Comparison of ENCODE assay signal across 19 cellular contexts in the genomic region with DNA sequence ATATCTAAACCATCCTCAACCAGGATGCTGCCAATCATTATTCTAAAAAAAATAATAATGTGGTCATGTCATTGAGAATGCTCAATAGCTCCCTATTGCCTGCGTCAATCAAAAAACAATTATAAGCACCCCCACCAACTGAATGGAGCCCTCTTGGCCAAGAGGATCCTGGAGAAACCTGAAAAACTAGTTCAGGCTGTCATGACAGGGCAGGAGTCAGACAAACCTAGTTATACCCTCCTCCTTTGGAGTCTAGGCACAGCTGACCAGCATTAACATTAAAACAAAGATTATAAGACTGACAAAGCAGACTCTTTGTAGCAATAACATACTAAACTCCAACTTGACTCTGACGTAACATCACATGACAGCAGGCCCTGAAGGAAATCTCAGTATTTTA.
"Had no signal": no experiment of that assay in that cellular context is flagged by ENCODE, and none has a peak within 500 bp of the region (broad histone marks: within the 10 kb centered on the region; RNA-seq: fewer than 3 reads in every experiment).

No MANE protein-coding gene starts in this region.

- H3K9me3 Mint-ChIP-seq: activated naive CD4-positive, alpha-beta T cell treated with anti-CD3 and anti-CD28 coated beads, Interleukin-2, amount 50 U/mL, for 24 hours; nephron had no signal

- H3K36me3 Mint-ChIP-seq: activated naive CD4-positive, alpha-beta T cell treated with anti-CD3 and anti-CD28 coated beads, Interleukin-2, amount 50 U/mL, for 24 hours had no signal

- H3K4me3 Mint-ChIP-seq: activated CD8-positive, alpha-beta T cell treated with anti-CD3 and anti-CD28 coated beads, Interleukin-2, amount 10 ng/mL, durations not matched to agents 7 days and 5 days; activated naive CD4-positive, alpha-beta T cell treated with anti-CD3 and anti-CD28 coated beads, Interleukin-2, amount 50 U/mL, for 24 hours; nephron had no signal

- ATAC-seq: activated CD8-positive, alpha-beta T cell treated with anti-CD3 and anti-CD28 coated beads, Interleukin-2, amount 10 ng/mL, durations not matched to agents 7 days and 5 days; left ventricle myocardium superior; right cardiac atrium had no signal

- H3K4me1 Mint-ChIP-seq: activated naive CD4-positive, alpha-beta T cell treated with anti-CD3 and anti-CD28 coated beads, Interleukin-2, amount 50 U/mL, for 24 hours; nephron had no signal

- DNase-seq: activated CD4-positive, alpha-beta T cell treated with anti-CD3 and anti-CD28 coated beads for 48 hours; activated CD8-positive, alpha-beta memory T cell treated with anti-CD3 and anti-CD28 coated beads, Interleukin-2, amount 50 U/mL, for 4 hours; activated CD8-positive, alpha-beta T cell treated with anti-CD3 and anti-CD28 coated beads, Interleukin-2, amount 10 ng/mL, durations not matched to agents 7 days and 5 days; activated effector memory CD4-positive, alpha-beta T cell treated with anti-CD3 and anti-CD28 coated beads, Interleukin-2, amount 50 U/mL, for 16 hours; activated T-cell treated with anti-CD3 and anti-CD28 coated beads, Interleukin-2, amount 50 U/mL, for 48 hours; adrenal gland; dorsolateral prefrontal cortex; kidney glomerular epithelial cell; left ventricle myocardium superior; mesenchymal stem cell; nucleus accumbens; right cardiac atrium; small intestine; stimulated activated CD4-positive, alpha-beta T cell treated with anti-CD3 and anti-CD28 coated beads, Interleukin-4, amount 100 ng/mL, for 24 hours; stimulated activated naive CD4-positive, alpha-beta T cell; T-helper 2 cell; transverse colon had no signal

- H3K27ac Mint-ChIP-seq: activated CD8-positive, alpha-beta T cell treated with anti-CD3 and anti-CD28 coated beads, Interleukin-2, amount 10 ng/mL, durations not matched to agents 7 days and 5 days; activated naive CD4-positive, alpha-beta T cell treated with anti-CD3 and anti-CD28 coated beads, Interleukin-2, amount 50 U/mL, for 24 hours; nephron had no signal
